ENCODE assay signal across 1 cellular context in the genomic region with DNA sequence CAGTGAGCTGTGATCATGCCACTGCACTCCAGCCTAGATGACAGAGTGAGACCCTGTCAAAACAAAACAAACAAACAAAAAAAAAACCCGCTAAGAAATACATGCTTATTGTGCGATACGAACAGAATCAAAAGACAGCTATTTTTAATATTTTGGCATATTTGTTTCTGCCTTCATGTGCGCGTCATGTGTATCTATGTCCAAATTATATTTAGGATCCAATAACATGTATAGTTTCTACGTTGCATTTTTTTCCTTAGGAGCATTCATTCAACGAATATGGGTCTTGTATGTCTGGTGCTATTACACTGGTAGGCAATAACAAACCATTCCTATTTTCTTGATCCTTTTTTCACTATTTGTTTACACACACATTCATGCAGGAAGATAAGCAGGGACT.
TF ChIP-seq lines count a peak whose summit lies in the region.

No MANE protein-coding gene starts in this region.

TF ChIP-seq in GM23338, 12 proteins besides CTCF, POLR2A, EP300 and RAD21 (continued from another document):
- TF ChIP-seq, protein P1, sequence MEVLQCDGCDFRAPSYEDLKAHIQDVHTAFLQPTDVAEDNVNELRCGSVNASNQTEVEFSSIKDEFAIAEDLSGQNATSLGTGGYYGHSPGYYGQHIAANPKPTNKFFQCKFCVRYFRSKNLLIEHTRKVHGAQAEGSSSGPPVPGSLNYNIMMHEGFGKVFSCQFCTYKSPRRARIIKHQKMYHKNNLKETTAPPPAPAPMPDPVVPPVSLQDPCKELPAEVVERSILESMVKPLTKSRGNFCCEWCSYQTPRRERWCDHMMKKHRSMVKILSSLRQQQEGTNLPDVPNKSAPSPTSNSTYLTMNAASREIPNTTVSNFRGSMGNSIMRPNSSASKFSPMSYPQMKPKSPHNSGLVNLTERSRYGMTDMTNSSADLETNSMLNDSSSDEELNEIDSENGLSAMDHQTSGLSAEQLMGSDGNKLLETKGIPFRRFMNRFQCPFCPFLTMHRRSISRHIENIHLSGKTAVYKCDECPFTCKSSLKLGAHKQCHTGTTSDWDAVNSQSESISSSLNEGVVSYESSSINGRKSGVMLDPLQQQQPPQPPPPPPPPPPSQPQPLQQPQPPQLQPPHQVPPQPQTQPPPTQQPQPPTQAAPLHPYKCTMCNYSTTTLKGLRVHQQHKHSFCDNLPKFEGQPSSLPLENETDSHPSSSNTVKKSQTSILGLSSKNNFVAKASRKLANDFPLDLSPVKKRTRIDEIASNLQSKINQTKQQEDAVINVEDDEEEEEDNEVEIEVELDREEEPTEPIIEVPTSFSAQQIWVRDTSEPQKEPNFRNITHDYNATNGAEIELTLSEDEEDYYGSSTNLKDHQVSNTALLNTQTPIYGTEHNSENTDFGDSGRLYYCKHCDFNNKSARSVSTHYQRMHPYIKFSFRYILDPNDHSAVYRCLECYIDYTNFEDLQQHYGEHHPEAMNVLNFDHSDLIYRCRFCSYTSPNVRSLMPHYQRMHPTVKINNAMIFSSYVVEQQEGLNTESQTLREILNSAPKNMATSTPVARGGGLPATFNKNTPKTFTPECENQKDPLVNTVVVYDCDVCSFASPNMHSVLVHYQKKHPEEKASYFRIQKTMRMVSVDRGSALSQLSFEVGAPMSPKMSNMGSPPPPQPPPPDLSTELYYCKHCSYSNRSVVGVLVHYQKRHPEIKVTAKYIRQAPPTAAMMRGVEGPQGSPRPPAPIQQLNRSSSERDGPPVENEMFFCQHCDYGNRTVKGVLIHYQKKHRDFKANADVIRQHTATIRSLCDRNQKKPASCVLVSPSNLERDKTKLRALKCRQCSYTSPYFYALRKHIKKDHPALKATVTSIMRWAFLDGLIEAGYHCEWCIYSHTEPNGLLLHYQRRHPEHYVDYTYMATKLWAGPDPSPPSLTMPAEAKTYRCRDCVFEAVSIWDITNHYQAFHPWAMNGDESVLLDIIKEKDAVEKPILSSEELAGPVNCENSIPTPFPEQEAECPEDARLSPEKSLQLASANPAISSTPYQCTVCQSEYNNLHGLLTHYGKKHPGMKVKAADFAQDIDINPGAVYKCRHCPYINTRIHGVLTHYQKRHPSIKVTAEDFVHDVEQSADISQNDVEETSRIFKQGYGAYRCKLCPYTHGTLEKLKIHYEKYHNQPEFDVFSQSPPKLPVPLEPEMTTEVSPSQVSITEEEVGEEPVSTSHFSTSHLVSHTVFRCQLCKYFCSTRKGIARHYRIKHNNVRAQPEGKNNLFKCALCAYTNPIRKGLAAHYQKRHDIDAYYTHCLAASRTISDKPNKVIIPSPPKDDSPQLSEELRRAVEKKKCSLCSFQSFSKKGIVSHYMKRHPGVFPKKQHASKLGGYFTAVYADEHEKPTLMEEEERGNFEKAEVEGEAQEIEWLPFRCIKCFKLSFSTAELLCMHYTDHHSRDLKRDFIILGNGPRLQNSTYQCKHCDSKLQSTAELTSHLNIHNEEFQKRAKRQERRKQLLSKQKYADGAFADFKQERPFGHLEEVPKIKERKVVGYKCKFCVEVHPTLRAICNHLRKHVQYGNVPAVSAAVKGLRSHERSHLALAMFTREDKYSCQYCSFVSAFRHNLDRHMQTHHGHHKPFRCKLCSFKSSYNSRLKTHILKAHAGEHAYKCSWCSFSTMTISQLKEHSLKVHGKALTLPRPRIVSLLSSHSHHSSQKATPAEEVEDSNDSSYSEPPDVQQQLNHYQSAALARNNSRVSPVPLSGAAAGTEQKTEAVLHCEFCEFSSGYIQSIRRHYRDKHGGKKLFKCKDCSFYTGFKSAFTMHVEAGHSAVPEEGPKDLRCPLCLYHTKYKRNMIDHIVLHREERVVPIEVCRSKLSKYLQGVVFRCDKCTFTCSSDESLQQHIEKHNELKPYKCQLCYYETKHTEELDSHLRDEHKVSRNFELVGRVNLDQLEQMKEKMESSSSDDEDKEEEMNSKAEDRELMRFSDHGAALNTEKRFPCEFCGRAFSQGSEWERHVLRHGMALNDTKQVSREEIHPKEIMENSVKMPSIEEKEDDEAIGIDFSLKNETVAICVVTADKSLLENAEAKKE (CRISPR knock-in tag; IDR thresholded peaks at IDR 0.05), result no peak
- no peak for TF ChIP-seq POLR2AphosphoS5 (IDR thresholded peaks at IDR 0.05; ENCODE audit: low read depth)
- TF ChIP-seq, protein P2, sequence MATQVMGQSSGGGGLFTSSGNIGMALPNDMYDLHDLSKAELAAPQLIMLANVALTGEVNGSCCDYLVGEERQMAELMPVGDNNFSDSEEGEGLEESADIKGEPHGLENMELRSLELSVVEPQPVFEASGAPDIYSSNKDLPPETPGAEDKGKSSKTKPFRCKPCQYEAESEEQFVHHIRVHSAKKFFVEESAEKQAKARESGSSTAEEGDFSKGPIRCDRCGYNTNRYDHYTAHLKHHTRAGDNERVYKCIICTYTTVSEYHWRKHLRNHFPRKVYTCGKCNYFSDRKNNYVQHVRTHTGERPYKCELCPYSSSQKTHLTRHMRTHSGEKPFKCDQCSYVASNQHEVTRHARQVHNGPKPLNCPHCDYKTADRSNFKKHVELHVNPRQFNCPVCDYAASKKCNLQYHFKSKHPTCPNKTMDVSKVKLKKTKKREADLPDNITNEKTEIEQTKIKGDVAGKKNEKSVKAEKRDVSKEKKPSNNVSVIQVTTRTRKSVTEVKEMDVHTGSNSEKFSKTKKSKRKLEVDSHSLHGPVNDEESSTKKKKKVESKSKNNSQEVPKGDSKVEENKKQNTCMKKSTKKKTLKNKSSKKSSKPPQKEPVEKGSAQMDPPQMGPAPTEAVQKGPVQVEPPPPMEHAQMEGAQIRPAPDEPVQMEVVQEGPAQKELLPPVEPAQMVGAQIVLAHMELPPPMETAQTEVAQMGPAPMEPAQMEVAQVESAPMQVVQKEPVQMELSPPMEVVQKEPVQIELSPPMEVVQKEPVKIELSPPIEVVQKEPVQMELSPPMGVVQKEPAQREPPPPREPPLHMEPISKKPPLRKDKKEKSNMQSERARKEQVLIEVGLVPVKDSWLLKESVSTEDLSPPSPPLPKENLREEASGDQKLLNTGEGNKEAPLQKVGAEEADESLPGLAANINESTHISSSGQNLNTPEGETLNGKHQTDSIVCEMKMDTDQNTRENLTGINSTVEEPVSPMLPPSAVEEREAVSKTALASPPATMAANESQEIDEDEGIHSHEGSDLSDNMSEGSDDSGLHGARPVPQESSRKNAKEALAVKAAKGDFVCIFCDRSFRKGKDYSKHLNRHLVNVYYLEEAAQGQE (IDR thresholded peaks at IDR 0.05; ENCODE audit: unreplicated experiment), result no peak
- no peak for TF ChIP-seq EZH2 (IDR thresholded peaks at IDR 0.05; ENCODE audit: low read depth, unreplicated experiment)
- TF ChIP-seq ZNF331 (CRISPR knock-in tag; IDR thresholded peaks at IDR 0.05; ENCODE audit: low read depth), result no peak
- no peak for TF ChIP-seq NANOG (IDR thresholded peaks at IDR 0.05; ENCODE audit: borderline replicate concordance)
TF ChIP-seq in GM23338: peak in this region for 0.
